In the genomic region with DNA sequence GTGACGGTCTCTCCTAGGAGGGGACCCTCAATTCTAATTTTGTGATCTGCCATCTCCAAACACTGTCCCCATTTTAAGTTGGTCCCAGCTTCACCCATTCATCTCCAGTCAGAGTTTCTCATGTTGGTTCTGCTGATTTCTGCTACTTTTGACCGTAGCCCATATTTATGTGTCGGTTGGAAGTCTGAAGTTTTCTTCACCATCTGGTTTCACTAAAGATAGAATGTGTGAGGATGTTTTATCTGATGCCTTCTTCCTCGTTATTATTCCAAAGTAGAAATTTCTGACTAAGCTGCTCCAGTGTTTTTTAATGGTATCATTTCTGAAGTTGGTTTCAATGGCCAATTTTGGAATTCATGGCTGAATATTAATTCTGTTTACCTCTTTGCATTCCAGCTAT, we compare ENCODE assay signal across 12 cellular contexts.
"Had no signal": no experiment of that assay in that cellular context is flagged by ENCODE, and none has a peak within 500 bp of the region (broad histone marks: within the 10 kb centered on the region; RNA-seq: fewer than 3 reads in every experiment).

No MANE protein-coding gene starts in this region.

- H3K9me3 ChIP-seq: esophagus muscularis mucosa, pancreas, transverse colon had no signal

- H3K4me2 ChIP-seq: neural progenitor cell had no signal

- H2AFZ ChIP-seq: neural progenitor cell had no signal

- H3K4me3 Mint-ChIP-seq: activated CD4-positive, alpha-beta T cell treated with anti-CD3 and anti-CD28 coated beads, Interleukin-2, amount 10 ng/mL, durations not matched to agents 7 days and 5 days; neural progenitor cell; stimulated activated naive B cell treated with anti-CD40 and anti-IgM and Interleukin-4, amounts not matched to agents 10 μg/mL and 1 μg/mL and 100 μg/mL, for 72 hours; T-helper 2 cell treated with Interferon-gamma antibody and Interleukin-4, amounts not matched to agents 5 μg/mL and 100 μg/mL, for 36 hours had no signal

- H3K27me3 Mint-ChIP-seq: stimulated activated naive B cell treated with anti-CD40 and anti-IgM and Interleukin-4, amounts not matched to agents 10 μg/mL and 1 μg/mL and 100 μg/mL, for 72 hours had no signal

- ATAC-seq: foreskin keratinocyte; pancreas; stimulated activated naive B cell treated with anti-CD40 and anti-IgM and Interleukin-4, amounts not matched to agents 10 μg/mL and 1 μg/mL and 100 μg/mL, for 72 hours had no signal

- H3K27ac ChIP-seq: esophagus muscularis mucosa, foreskin keratinocyte, neural progenitor cell, transverse colon had no signal

- H3K9me3 Mint-ChIP-seq: activated CD4-positive, alpha-beta T cell treated with anti-CD3 and anti-CD28 coated beads, Interleukin-2, amount 10 ng/mL, durations not matched to agents 7 days and 5 days; neural progenitor cell; stimulated activated naive B cell treated with anti-CD40 and anti-IgM and Interleukin-4, amounts not matched to agents 10 μg/mL and 1 μg/mL and 100 μg/mL, for 72 hours; T-helper 2 cell treated with Interferon-gamma antibody and Interleukin-4, amounts not matched to agents 5 μg/mL and 100 μg/mL, for 36 hours had no signal

- DNase-seq: activated CD4-positive, alpha-beta T cell treated with anti-CD3 and anti-CD28 coated beads, Interleukin-2, amount 10 ng/mL, durations not matched to agents 7 days and 5 days; activated naive CD4-positive, alpha-beta T cell treated with Interleukin-2 at 50 U/mL for 16 hours; foreskin keratinocyte; head of caudate nucleus; pancreas; stimulated activated CD4-positive, alpha-beta T cell treated with anti-CD3 and anti-CD28 coated beads, Interleukin-2, amount 100 ng/mL, for 48 hours; stimulated activated naive B cell treated with anti-CD40 and anti-IgM and Interleukin-4, amounts not matched to agents 10 μg/mL and 1 μg/mL and 100 μg/mL, for 72 hours; transverse colon had no signal

- H3K27me3 ChIP-seq: esophagus muscularis mucosa, foreskin keratinocyte, neural progenitor cell, pancreas, transverse colon had no signal

- H3K4me3 ChIP-seq: esophagus muscularis mucosa, lung, neural progenitor cell, pancreas, transverse colon had no signal

- H3K9ac ChIP-seq: neural progenitor cell had no signal

- H3K27ac Mint-ChIP-seq: activated CD4-positive, alpha-beta T cell treated with anti-CD3 and anti-CD28 coated beads, Interleukin-2, amount 10 ng/mL, durations not matched to agents 7 days and 5 days; neural progenitor cell; stimulated activated naive B cell treated with anti-CD40 and anti-IgM and Interleukin-4, amounts not matched to agents 10 μg/mL and 1 μg/mL and 100 μg/mL, for 72 hours; T-helper 2 cell treated with Interferon-gamma antibody and Interleukin-4, amounts not matched to agents 5 μg/mL and 100 μg/mL, for 36 hours had no signal

- H3K4me1 Mint-ChIP-seq: activated CD4-positive, alpha-beta T cell treated with anti-CD3 and anti-CD28 coated beads, Interleukin-2, amount 10 ng/mL, durations not matched to agents 7 days and 5 days had no signal

- H3K36me3 ChIP-seq: esophagus muscularis mucosa, neural progenitor cell, pancreas, transverse colon had no signal

- H3K36me3 Mint-ChIP-seq: neural progenitor cell; stimulated activated naive B cell treated with anti-CD40 and anti-IgM and Interleukin-4, amounts not matched to agents 10 μg/mL and 1 μg/mL and 100 μg/mL, for 72 hours had no signal
